16 cellular contexts compared by ENCODE assay signal in genomic region chr2:66560683-66561082, GRCh38.
DNase-seq lines count a peak whose midpoint lies in the region; ATAC-seq and TF ChIP-seq lines count a peak whose summit lies in the region.
"Had no signal": no experiment of that assay in that cellular context is flagged by ENCODE, and none has a peak within 500 bp of the region (broad histone marks: within the 10 kb centered on the region; RNA-seq: fewer than 3 reads in every experiment).

No MANE protein-coding gene starts in this region.

- H3K27me3 Mint-ChIP-seq in HFFc6 (ENCODE audit: insufficient read depth) (peaks cover 2% of the 10 kb centered on the region), mesothelial cell of epicardium (ENCODE audit: low read depth) (no peaks in the 10 kb centered on the region)

- H3K27me3 ChIP-seq in esophagus muscularis mucosa (no peaks in the 10 kb centered on the region), uterus (no peaks in the 10 kb centered on the region), tibial artery (no peaks in the 10 kb centered on the region)

- WGBS in esophagus muscularis mucosa: 61% methylated on average over 2 of the region's 2 CpGs

- H3K4me1 Mint-ChIP-seq in HFFc6 (ENCODE audit: low read depth): peaks cover 65% of the 10 kb centered on the region
- peaks cover 65% of the 10 kb centered on the region for H3K4me1 Mint-ChIP-seq in mesothelial cell of epicardium

- DNase-seq in HFFc6: no peak
- DNase-seq in esophagus muscularis mucosa (ENCODE audit: extremely low spot score): no peak
- no peak for DNase-seq in mesothelial cell of epicardium (ENCODE audit: low spot score in 2 of 2, unreplicated experiment in 2 of 2)
- peak in 1 of 2 donors; percentile 40 for DNase-seq in uterus
- no peak for DNase-seq in activated naive CD4-positive, alpha-beta T cell treated with Interleukin-2 at 50 U/mL for 16 hours
- DNase-seq in tibial artery: no peak
- DNase-seq: ACHN, AML-193, H7, KG1, NCI-H1417 treated with DMSO at 0.1 percent for 48 hours, NCI-H187 treated with DMSO at 0.1 percent for 48 hours, NCI-H2227 treated with DMSO at 0.1 percent for 48 hours, NCI-H524 treated with DMSO at 0.1 percent for 48 hours had no signal

- H3K9me3 ChIP-seq in esophagus muscularis mucosa (no peaks in the 10 kb centered on the region), uterus (no peaks in the 10 kb centered on the region), tibial artery (no peaks in the 10 kb centered on the region)

- H3K4me3 Mint-ChIP-seq in HFFc6 (no peak overlapping the region), mesothelial cell of epicardium (no peak overlapping the region)

- no peak for TF ChIP-seq CTCF in HFFc6 (IDR thresholded peaks at IDR 0.05)
- TF ChIP-seq CTCF in esophagus muscularis mucosa (IDR thresholded peaks at IDR 0.05): no peak
- no peak for TF ChIP-seq CTCF in mesothelial cell of epicardium (IDR thresholded peaks at IDR 0.05; ENCODE audit: unreplicated experiment)
- TF ChIP-seq CTCF in uterus (IDR thresholded peaks at IDR 0.05): no peak
- no peak for TF ChIP-seq CTCF in tibial artery (IDR thresholded peaks at IDR 0.05)

- peaks cover 45% of the 10 kb centered on the region for H3K36me3 Mint-ChIP-seq in HFFc6 (ENCODE audit: low read depth)
- peaks cover 13% of the 10 kb centered on the region for H3K36me3 Mint-ChIP-seq in mesothelial cell of epicardium

- H3K4me1 ChIP-seq in esophagus muscularis mucosa (peaks cover 14 to 91% (median 78%) of the 10 kb centered on the region in 4 donors), uterus (peaks cover 5 to 17% of the 10 kb centered on the region in 2 donors), tibial artery (peaks cover 0 to 21% (median 8%) of the 10 kb centered on the region in 4 donors)

- H3K9me3 Mint-ChIP-seq in HFFc6 (no peaks in the 10 kb centered on the region), mesothelial cell of epicardium (no peaks in the 10 kb centered on the region)

- TF ChIP-seq POLR2A in esophagus muscularis mucosa (IDR thresholded peaks at IDR 0.05; ENCODE audit: low read depth) (no peak), uterus (IDR thresholded peaks at IDR 0.05) (no peak)

- H3K27ac Mint-ChIP-seq in HFFc6: peak overlapping the region; percentile 47; the same call in 1 of the 2 replicates
- H3K27ac Mint-ChIP-seq in mesothelial cell of epicardium: peak overlapping the region; percentile 27

- ATAC-seq in GM19035 (IDR thresholded peaks at IDR 0.05; ENCODE audit: unreplicated experiment): no peak

- H3K36me3 ChIP-seq in esophagus muscularis mucosa (peaks cover 0 to 17% (median 0%) of the 10 kb centered on the region in 4 donors), uterus (no peaks in the 10 kb centered on the region), tibial artery (no peaks in the 10 kb centered on the region)

- H3K4me3 ChIP-seq in esophagus muscularis mucosa (no peak overlapping the region), uterus (no peak overlapping the region), tibial artery (no peak overlapping the region)

- no peak for TF ChIP-seq EP300 in esophagus muscularis mucosa (IDR thresholded peaks at IDR 0.05)

- intact Hi-C loops in esophagus muscularis mucosa (cut with DNase I): no loop called here
- intact Hi-C loops in uterus (cut with DNase I; ENCODE audit: low total_unique reads): no loop called here
- intact Hi-C loops in tibial artery (cut with DNase I; ENCODE audit: low total_unique reads): no loop called here

- H3K27ac ChIP-seq in esophagus muscularis mucosa (replicated peaks in 1 of 4): peak overlapping the region; percentile 13 to 97 (median 38)
- peak overlapping the region; percentile 71 to 72 for H3K27ac ChIP-seq in uterus
- no peak overlapping the region for H3K27ac ChIP-seq in tibial artery
- H3K27ac ChIP-seq: C4-2B had no signal

Comparison
In these comparisons a context has a peak if more than half of its experiments do, and no peak if none do; other contexts are left out.
1. H3K27ac ChIP-seq: peak in esophagus muscularis mucosa (4 of 4) and uterus (2 of 2); none in tibial artery (0 of 2).